In the genomic region with DNA sequence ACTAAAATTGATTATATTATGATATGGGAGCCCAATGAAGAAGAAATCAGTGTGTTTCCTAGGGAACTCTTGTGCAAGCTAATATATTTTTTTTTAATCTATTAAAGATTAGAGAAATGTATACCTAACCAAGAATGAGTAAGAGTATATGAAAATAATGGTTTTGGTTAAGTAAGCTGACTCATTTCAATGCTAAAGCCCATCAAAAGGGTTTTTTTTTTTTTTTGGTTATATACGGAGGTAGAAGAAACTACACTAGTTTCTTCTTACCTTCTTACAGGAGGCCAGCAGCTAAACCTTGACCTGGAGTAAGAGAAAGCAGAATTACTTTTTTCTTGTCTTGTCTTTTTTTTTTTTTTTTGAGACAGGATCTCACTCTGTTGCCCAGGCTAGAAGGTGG, we compare ENCODE assay signal across 12 cellular contexts.
A peak's percentile ranks its signal among the peaks of the same experiment; 100 is the strongest.
DNase-seq lines count a peak whose midpoint lies in the region; ATAC-seq lines count a peak whose summit lies in the region.
"Had no signal": no experiment of that assay in that cellular context is flagged by ENCODE, and none has a peak within 500 bp of the region (broad histone marks: within the 10 kb centered on the region; RNA-seq: fewer than 3 reads in every experiment).

No MANE protein-coding gene starts in this region.

- no peaks in the 10 kb centered on the region for H3K27me3 ChIP-seq in effector memory CD4-positive, alpha-beta T cell (replicated peaks; ENCODE audit: control insufficient read depth, insufficient read depth, low read length, poor library complexity, severe bottlenecking)

- DNase-seq in ELR (ENCODE audit: low read depth) (peak; percentile 18), HCEC 1CT (peak; percentile 3), NCI-H1694 (lab: John Stamatoyannopoulos, UW) (no peak), DMS79 treated with DMSO at 0.1 percent for 48 hours (lab: John Stamatoyannopoulos, UW) (no peak)
- no peak for DNase-seq in activated T-cell treated with anti-CD3 and anti-CD28 coated beads, Interleukin-2, amount 50 U/mL, for 1 hour
- DNase-seq in effector memory CD4-positive, alpha-beta T cell = no peak
- DNase-seq: activated CD8-positive, alpha-beta memory T cell treated with anti-CD3 and anti-CD28 coated beads, Interleukin-2, amount 50 U/mL, for 4 hours; erythroblast; NCI-H526; SW 1271 had no signal

- ATAC-seq in GM18909 (IDR thresholded peaks at IDR 0.05; ENCODE audit: poor library complexity, unreplicated experiment) (peak; percentile 86), HG03342 (IDR thresholded peaks at IDR 0.05; ENCODE audit: unreplicated experiment) (peak; percentile 88)

- no peaks in the 10 kb centered on the region for H3K36me3 ChIP-seq in effector memory CD4-positive, alpha-beta T cell (ENCODE audit: control insufficient read depth, insufficient read depth, low read length)

- H3K27ac ChIP-seq in effector memory CD4-positive, alpha-beta T cell (ENCODE audit: insufficient read depth, low read length, poor library complexity, severe bottlenecking) = no peak overlapping the region

- no peaks in the 10 kb centered on the region for H3K9me3 ChIP-seq in effector memory CD4-positive, alpha-beta T cell (ENCODE audit: control insufficient read depth, low read length)

- H3K4me1 ChIP-seq in effector memory CD4-positive, alpha-beta T cell (ENCODE audit: control insufficient read depth, insufficient read depth, low read length, poor library complexity, severe bottlenecking) = no peaks in the 10 kb centered on the region

- no peak overlapping the region for H3K4me3 ChIP-seq in effector memory CD4-positive, alpha-beta T cell (ENCODE audit: insufficient read depth, low read depth, low read length, poor library complexity, severe bottlenecking)

Comparison
In these comparisons a context has a peak if more than half of its experiments do, and no peak if none do; other contexts are left out.
1. DNase-seq: peak in ELR (single experiment) and HCEC 1CT (single experiment); none in NCI-H1694 (single experiment), DMS79 treated with DMSO at 0.1 percent for 48 hours (single experiment), activated T-cell treated with anti-CD3 and anti-CD28 coated beads, Interleukin-2, amount 50 U/mL, for 1 hour (single experiment) and effector memory CD4-positive, alpha-beta T cell (0 of 3).